ENCODE assay signal across 16 cellular contexts in the genomic region with DNA sequence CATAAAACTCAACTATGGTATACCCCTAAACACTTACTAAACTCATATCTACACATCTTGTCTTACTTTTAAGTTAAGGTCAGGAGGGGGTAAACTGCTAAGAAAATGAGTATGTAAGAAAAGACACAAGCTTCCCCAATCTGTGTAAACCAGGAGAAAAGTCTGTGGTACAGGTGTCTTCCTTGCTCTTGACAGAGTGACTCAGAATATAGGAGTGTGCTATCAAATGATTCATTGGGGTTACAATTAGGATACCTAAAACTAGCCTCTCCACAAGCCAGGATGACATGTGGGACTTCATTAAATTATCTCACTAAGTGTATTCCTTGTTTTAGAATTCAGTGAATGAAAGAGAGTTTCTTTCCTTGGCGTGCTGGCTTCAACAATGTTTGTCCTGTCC.
"Had no signal": no experiment of that assay in that cellular context is flagged by ENCODE, and none has a peak within 500 bp of the region (broad histone marks: within the 10 kb centered on the region; RNA-seq: fewer than 3 reads in every experiment).

No MANE protein-coding gene starts in this region.

- DNase-seq: activated CD4-positive, alpha-beta T cell treated with anti-CD3 and anti-CD28 coated beads, Interleukin-2, amount 10 ng/mL, durations not matched to agents 24 days and 14 days; activated effector memory CD4-positive, alpha-beta T cell treated with anti-CD3 and anti-CD28 coated beads, Interleukin-2, amount 50 U/mL, for 16 hours; body of pancreas; hypothalamus; left cardiac atrium; right lobe of liver; spleen; stimulated activated CD4-positive, alpha-beta T cell treated with anti-CD3 and anti-CD28 coated beads, Interleukin-1b, Interleukin-23, amount 100 ng/mL, for 48 hours; T-helper 1 cell; transverse colon had no signal

- H3K36me3 ChIP-seq: prostate gland had no signal

- H3K4me3 ChIP-seq: body of pancreas, lung, prostate gland, right lobe of liver, spleen, transverse colon had no signal

- H3K27me3 Mint-ChIP-seq: activated CD4-positive, alpha-beta T cell treated with anti-CD3 and anti-CD28 coated beads, Interleukin-2, amount 10 ng/mL, durations not matched to agents 24 days and 14 days; naive thymus-derived CD8-positive, alpha-beta T cell; stimulated activated memory B cell treated with anti-CD40 and anti-IgM and Interleukin-4, amounts not matched to agents 10 μg/mL and 1 μg/mL and 100 μg/mL, for 72 hours had no signal

- H3K9me3 Mint-ChIP-seq: activated CD4-positive, alpha-beta T cell treated with anti-CD3 and anti-CD28 coated beads, Interleukin-2, amount 10 ng/mL, durations not matched to agents 24 days and 14 days; naive thymus-derived CD8-positive, alpha-beta T cell; stimulated activated memory B cell treated with anti-CD40 and anti-IgM and Interleukin-4, amounts not matched to agents 10 μg/mL and 1 μg/mL and 100 μg/mL, for 72 hours; WTC11 had no signal

- ATAC-seq: stimulated activated memory B cell treated with anti-CD40 and anti-IgM and Interleukin-4, amounts not matched to agents 10 μg/mL and 1 μg/mL and 100 μg/mL, for 72 hours; WTC11 had no signal

- H3K4me1 ChIP-seq: prostate gland had no signal

- H3K27ac Mint-ChIP-seq: activated CD4-positive, alpha-beta T cell treated with anti-CD3 and anti-CD28 coated beads, Interleukin-2, amount 10 ng/mL, durations not matched to agents 24 days and 14 days; stimulated activated memory B cell treated with anti-CD40 and anti-IgM and Interleukin-4, amounts not matched to agents 10 μg/mL and 1 μg/mL and 100 μg/mL, for 72 hours; WTC11 had no signal

- H3K4me3 Mint-ChIP-seq: activated CD4-positive, alpha-beta T cell treated with anti-CD3 and anti-CD28 coated beads, Interleukin-2, amount 10 ng/mL, durations not matched to agents 24 days and 14 days; naive thymus-derived CD8-positive, alpha-beta T cell; stimulated activated memory B cell treated with anti-CD40 and anti-IgM and Interleukin-4, amounts not matched to agents 10 μg/mL and 1 μg/mL and 100 μg/mL, for 72 hours; WTC11 had no signal

- H3K9me3 ChIP-seq: body of pancreas, neutrophil, prostate gland, right lobe of liver, spleen, transverse colon had no signal

- H3K27ac ChIP-seq: body of pancreas, neutrophil, prostate gland, right lobe of liver, transverse colon had no signal

- H3K27me3 ChIP-seq: body of pancreas, neutrophil, right lobe of liver, spleen, transverse colon had no signal
